8 cellular contexts compared by ENCODE assay signal in the genomic region with DNA sequence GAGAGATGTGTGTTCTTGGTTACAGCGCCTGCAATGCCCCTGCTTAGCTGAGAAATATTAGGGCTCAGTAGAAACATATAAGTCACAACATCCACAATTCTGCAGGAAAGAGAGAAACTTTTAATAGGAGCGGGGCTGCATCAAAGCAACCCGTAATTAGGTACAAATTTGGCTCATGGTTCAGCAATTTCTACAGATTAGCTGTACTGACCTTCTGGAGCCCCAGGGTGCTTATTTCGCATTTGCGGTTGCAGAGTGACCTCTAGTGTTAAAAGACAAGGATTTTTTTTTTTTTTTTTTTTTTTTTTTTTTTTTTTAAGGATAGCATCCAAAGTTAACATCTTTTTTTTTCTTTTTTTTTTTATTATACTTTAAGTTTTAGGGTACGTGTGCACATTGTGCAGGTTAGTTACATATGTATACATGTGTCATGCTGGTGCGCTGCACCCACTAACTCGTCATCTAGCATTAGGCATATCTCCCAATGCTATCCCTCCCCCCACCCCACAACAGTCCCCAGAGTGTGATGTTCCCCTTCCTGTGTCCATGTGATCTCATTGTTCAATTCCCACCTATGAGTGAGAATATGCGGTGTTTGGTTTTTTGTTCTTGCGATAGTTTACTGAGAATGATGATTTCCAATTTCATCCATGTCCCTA.
DNase-seq lines count a peak whose midpoint lies in the region; ATAC-seq and TF ChIP-seq lines count a peak whose summit lies in the region.
"Not testable (repeated sequence)": the region's sequence is repeated elsewhere in the genome, so short reads cannot be mapped to it uniquely, and the experiment has no call there.

No MANE protein-coding gene starts in this region.

- WGBS in psoas muscle, 3 donors, result 17 to 27% (median 23%) methylated on average over 8 of the region's 10 CpGs

- in situ Hi-C loops in KBM-7 (cut with MboI; ENCODE audit: low pct_unique_long_range_greater_than_20kb, low sequenced_read_pairs), result not testable (repeated sequence)

- peak; percentile 52 for DNase-seq in BE2C
- DNase-seq in KBM-7, result peak; percentile 29
- peak; percentile 40 for DNase-seq in NCI-H460 (ENCODE audit: extremely low read depth, low read depth)
- DNase-seq in SKM-1 treated with dmso at 0.1 percent for 144 hours (lab: John Stamatoyannopoulos, UW; ENCODE audit: unreplicated experiment), result peak; percentile 36
- peak; percentile 32 for DNase-seq in cerebellum (ENCODE audit: low spot score)
- DNase-seq in hepatic stellate cell (ENCODE audit: low spot score), result peak; percentile 57
- not testable (repeated sequence) for DNase-seq in psoas muscle

- H3K4me1 ChIP-seq in BE2C, psoas muscle: not testable (repeated sequence)

- TF ChIP-seq CTCF in BE2C (IDR thresholded peaks at IDR 0.05; ENCODE audit: low read depth, low read length) (peak; percentile 52), psoas muscle (IDR thresholded peaks at IDR 0.05) (peak; percentile 22)

- peak; percentile 42 for ATAC-seq in GM18907 (IDR thresholded peaks at IDR 0.05; ENCODE audit: unreplicated experiment)
- not testable (repeated sequence) for ATAC-seq in psoas muscle

- H3K4me3 ChIP-seq in BE2C (ENCODE audit: low read depth, low read length); psoas muscle: not testable (repeated sequence)

- H3K27me3 ChIP-seq in BE2C (peaks cover 53% of the 10 kb centered on the region), psoas muscle (ENCODE audit: insufficient read depth in 3 of 3, low read length in 2 of 3) (peaks cover 0 to 22% (median 7%) of the 10 kb centered on the region in 3 donors)

- not testable (repeated sequence) for H3K9me3 ChIP-seq in BE2C, psoas muscle

- intact Hi-C loops in psoas muscle (cut with DNase I), result loop anchor here (10.0 kb wide), 1 partner anchor 390 kb away; no protein-coding TSS in a partner anchor

- not testable (repeated sequence) for H3K36me3 ChIP-seq in BE2C; psoas muscle (ENCODE audit: insufficient read depth in 1 of 2, low read depth in 1 of 2)

- not testable (repeated sequence) for H3K27ac ChIP-seq in psoas muscle
